Comparison of ENCODE assay signal across 27 cellular contexts in the genomic region with DNA sequence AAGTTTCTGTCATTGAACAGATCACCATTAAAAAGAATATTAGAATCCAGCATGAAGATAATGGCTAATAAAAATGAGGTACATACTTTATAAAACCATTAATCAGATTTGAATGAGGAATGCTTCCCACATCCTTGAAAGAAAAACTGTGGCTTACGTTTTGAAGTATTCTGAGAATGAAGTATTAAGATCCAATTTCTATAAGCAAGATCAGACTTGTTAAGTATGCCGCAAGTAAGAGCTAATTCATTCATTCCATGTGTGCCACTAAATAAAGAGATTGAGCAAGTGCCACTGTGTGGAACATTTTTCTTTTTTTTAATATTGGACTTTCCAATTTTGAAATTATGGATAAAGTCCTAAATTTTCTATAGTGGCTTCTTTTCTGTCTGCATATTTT.
"Had no signal": no experiment of that assay in that cellular context is flagged by ENCODE, and none has a peak within 500 bp of the region (broad histone marks: within the 10 kb centered on the region; RNA-seq: fewer than 3 reads in every experiment).

No MANE protein-coding gene starts in this region.

- H3K4me3 ChIP-seq: colonic mucosa, esophagus squamous epithelium, neural progenitor cell, right atrium auricular region, sigmoid colon, testis, tibial artery had no signal

- H3K27me3 Mint-ChIP-seq: dendritic cell treated with granulocyte-macrophage colony-stimulating factor and Interleukin-4, amounts not matched to agents 40 ng/mL and 50 ng/mL, for 4 days; naive thymus-derived CD4-positive, alpha-beta T cell; progenitor cell of endocrine pancreas; type B pancreatic cell had no signal

- H3K9me3 Mint-ChIP-seq: dendritic cell treated with granulocyte-macrophage colony-stimulating factor and Interleukin-4, amounts not matched to agents 40 ng/mL and 50 ng/mL, for 4 days; immature natural killer cell; naive thymus-derived CD4-positive, alpha-beta T cell; neural progenitor cell; stimulated activated effector memory CD8-positive, alpha-beta T cell treated with anti-CD3 and anti-CD28 coated beads, Interleukin-12 subunit alpha, Interleukin-12 subunit beta, amount 100 ng/mL, for 72 hours; type B pancreatic cell had no signal

- H3K9me3 ChIP-seq: colonic mucosa, esophagus squamous epithelium, right atrium auricular region, sigmoid colon, testis, tibial artery had no signal

- H3K4me2 ChIP-seq: neural progenitor cell had no signal

- H3K4me1 ChIP-seq: colonic mucosa, neural progenitor cell, sigmoid colon, testis had no signal

- H3K79me2 ChIP-seq: parathyroid adenoma had no signal

- H2AFZ ChIP-seq: neural progenitor cell, parathyroid adenoma had no signal

- DNase-seq: colonic mucosa; effector CD8-positive, alpha-beta T cell; endodermal cell; erythroblast; esophagus squamous epithelium; hypothalamus; immature natural killer cell; left ventricle myocardium superior; mesendoderm; midbrain; naive thymus-derived CD4-positive, alpha-beta T cell; sigmoid colon; stimulated activated CD4-positive, alpha-beta T cell treated with anti-CD3 and anti-CD28 coated beads, Interleukin-2, amount 100 ng/mL, for 24 hours; stimulated activated CD4-positive, alpha-beta T cell treated with anti-CD3 and anti-CD28 coated beads, Interleukin-4, amount 100 ng/mL, for 24 hours; stimulated activated naive CD8-positive, alpha-beta T cell treated with anti-CD3 and anti-CD28 coated beads, Interleukin-15, Interleukin-2, amounts not matched to agents 100 U/mL and 50 U/mL, for 24 hours; substantia nigra; testis; tibial artery had no signal

- H3K9ac ChIP-seq: neural progenitor cell, parathyroid adenoma had no signal

- H3K4me1 Mint-ChIP-seq: endodermal cell, nephron, neural progenitor cell had no signal

- H3K36me3 Mint-ChIP-seq: stimulated activated effector memory CD8-positive, alpha-beta T cell treated with anti-CD3 and anti-CD28 coated beads, Interleukin-12 subunit alpha, Interleukin-12 subunit beta, amount 100 ng/mL, for 72 hours had no signal

- H3K27ac Mint-ChIP-seq: dendritic cell treated with granulocyte-macrophage colony-stimulating factor and Interleukin-4, amounts not matched to agents 40 ng/mL and 50 ng/mL, for 4 days; endodermal cell; naive thymus-derived CD4-positive, alpha-beta T cell; nephron; neural progenitor cell; progenitor cell of endocrine pancreas; stimulated activated effector memory CD8-positive, alpha-beta T cell treated with anti-CD3 and anti-CD28 coated beads, Interleukin-12 subunit alpha, Interleukin-12 subunit beta, amount 100 ng/mL, for 72 hours; type B pancreatic cell had no signal

- ATAC-seq: left ventricle myocardium superior; naive thymus-derived CD4-positive, alpha-beta T cell; stimulated activated effector memory CD8-positive, alpha-beta T cell treated with anti-CD3 and anti-CD28 coated beads, Interleukin-12 subunit alpha, Interleukin-12 subunit beta, amount 100 ng/mL, for 72 hours; stimulated activated naive CD8-positive, alpha-beta T cell treated with anti-CD3 and anti-CD28 coated beads, Interleukin-15, Interleukin-2, amounts not matched to agents 100 U/mL and 50 U/mL, for 24 hours had no signal

- H3K27ac ChIP-seq: colonic mucosa, esophagus squamous epithelium, neural progenitor cell, parathyroid adenoma, right atrium auricular region, sigmoid colon, testis, tibial artery had no signal

- H3K4me3 Mint-ChIP-seq: dendritic cell treated with granulocyte-macrophage colony-stimulating factor and Interleukin-4, amounts not matched to agents 40 ng/mL and 50 ng/mL, for 4 days; endodermal cell; immature natural killer cell; naive thymus-derived CD4-positive, alpha-beta T cell; nephron; neural progenitor cell; stimulated activated effector memory CD8-positive, alpha-beta T cell treated with anti-CD3 and anti-CD28 coated beads, Interleukin-12 subunit alpha, Interleukin-12 subunit beta, amount 100 ng/mL, for 72 hours; type B pancreatic cell had no signal

- H3K27me3 ChIP-seq: colonic mucosa, esophagus squamous epithelium, neural progenitor cell, right atrium auricular region, sigmoid colon, testis, tibial artery had no signal

- FAIRE-seq: keratinocyte had no signal
